ENCODE assay signal across 8 cellular contexts in genomic region chrX:3712080-3712869, GRCh38. TPM values are rescaled to one million over a fixed set of nuclear protein-coding genes. Genes with fewer than 3 reads are reported as not detected.
DNase-seq lines count a peak whose midpoint lies in the region; ATAC-seq and FAIRE-seq lines count a peak whose summit lies in the region.

No MANE protein-coding gene starts in this region.

- H3K4me3 ChIP-seq in muscle layer of duodenum (ENCODE audit: low read depth in 1 of 2, low read length in 2 of 2), result peak overlapping the region; percentile 55 to 71

- H3K9me3 ChIP-seq in muscle layer of duodenum (ENCODE audit: control insufficient read depth in 1 of 2, low read length in 2 of 2), result no peaks in the 10 kb centered on the region

- ATAC-seq in GM18511 (IDR thresholded peaks at IDR 0.05; ENCODE audit: unreplicated experiment) (peak; percentile 15), HG02763 (IDR thresholded peaks at IDR 0.05; ENCODE audit: unreplicated experiment) (peak; percentile 3), HG03571 (IDR thresholded peaks at IDR 0.05; ENCODE audit: unreplicated experiment) (no peak)

- H3K27ac ChIP-seq in muscle layer of duodenum (ENCODE audit: low read length), result no peak overlapping the region

- H3K36me3 ChIP-seq in muscle layer of duodenum (ENCODE audit: control insufficient read depth in 1 of 2, insufficient read depth in 2 of 2, low read length in 2 of 2), result no peaks in the 10 kb centered on the region

- no peaks in the 10 kb centered on the region for H3K4me1 ChIP-seq in muscle layer of duodenum (ENCODE audit: control insufficient read depth in 1 of 2, insufficient read depth in 2 of 2, low read length in 2 of 2)

- FAIRE-seq in HTR-8/SVneo (lab: Jason Lieb, UNC), result no peak

- DNase-seq in SK-N-DZ (ENCODE audit: low spot score) (peak; percentile 3), ecto neural progenitor cell (ENCODE audit: low spot score) (peak; percentile 55), HTR-8/SVneo (ENCODE audit: insufficient read length, low spot score) (no peak), SHP77 (lab: John Stamatoyannopoulos, UW) (no peak)

- no peaks in the 10 kb centered on the region for H3K27me3 ChIP-seq in muscle layer of duodenum (ENCODE audit: low read depth, low read length)

RNA-seq across cellular contexts. Expression of gene PRKX, which starts 1.2 kb away (rescaled TPM):
- polyA plus RNA-seq in SK-N-DZ (2014; cell fraction: cytosol; rRNA removed), result 19.1 and 25.7 TPM in 2 replicates
- 10.1 and 17.3 TPM in 2 replicates for polyA plus RNA-seq in SK-N-DZ (2014; cell fraction: nucleus; rRNA removed)

Comparison
In these comparisons a context has a peak if more than half of its experiments do, and no peak if none do; other contexts are left out.
1. DNase-seq: peak in SK-N-DZ (single experiment) and ecto neural progenitor cell (single experiment); none in HTR-8/SVneo (single experiment) and SHP77 (0 of 2).